1 cellular context compared by ENCODE assay signal in genomic region chr2:88122141-88122884, GRCh38.
TF ChIP-seq lines count a peak whose summit lies in the region.

No MANE protein-coding gene starts in this region.

TF ChIP-seq in HepG2, 621 proteins besides CTCF, POLR2A, EP300 and RAD21 (continued from another document and continues in another):
- TF ChIP-seq ZBED4 (CRISPR knock-in tag; IDR thresholded peaks at IDR 0.05; ENCODE audit: borderline replicate concordance) (peak; percentile 44; the same call in 1 of the 2 replicates), RNF219 (CRISPR knock-in tag; IDR thresholded peaks at IDR 0.05) (no peak), SMAD1 (CRISPR knock-in tag; IDR thresholded peaks at IDR 0.05; ENCODE audit: borderline replicate concordance, low read depth) (peak; percentile 90; the same call in 1 of the 2 replicates), HNRNPK (IDR thresholded peaks at IDR 0.05; ENCODE audit: low read depth, low read length, poor library complexity, severe bottlenecking) (no peak), SP5 (CRISPR knock-in tag; IDR thresholded peaks at IDR 0.05; ENCODE audit: borderline replicate concordance, low read depth) (0 out of 2 replicates have a peak, but pooled peaks have one; percentile 41), ZBTB20 (CRISPR knock-in tag; IDR thresholded peaks at IDR 0.05; ENCODE audit: borderline replicate concordance, low read depth) (peak; percentile 61; the same call in 1 of the 2 replicates), EZH2 (conservative IDR thresholded peaks at IDR 0.05; ENCODE audit: low read depth, low read length) (no peak), HNF1A (IDR thresholded peaks at IDR 0.05; ENCODE audit: low read depth) (no peak), HNF1A (CRISPR knock-in tag; IDR thresholded peaks at IDR 0.05; ENCODE audit: borderline replicate concordance) (no peak), FOXO1 (CRISPR knock-in tag; IDR thresholded peaks at IDR 0.05) (no peak), ZNF784 (CRISPR knock-in tag; IDR thresholded peaks at IDR 0.05; ENCODE audit: borderline replicate concordance) (no peak), ZNF275 (CRISPR knock-in tag; IDR thresholded peaks at IDR 0.05; ENCODE audit: borderline replicate concordance) (0 out of 2 replicates have a peak, but pooled peaks have one; percentile 47), BRF2 (CRISPR knock-in tag; IDR thresholded peaks at IDR 0.05) (0 out of 2 replicates have a peak, but pooled peaks have one; percentile 85), PAF1 (CRISPR knock-in tag; IDR thresholded peaks at IDR 0.05) (peak; percentile 99), TAF15 (IDR thresholded peaks at IDR 0.05; ENCODE audit: low read depth, low read length, poor library complexity, severe bottlenecking) (no peak), MTF1 (CRISPR knock-in tag; IDR thresholded peaks at IDR 0.05) (no peak), NR1H2 (CRISPR knock-in tag; IDR thresholded peaks at IDR 0.05; ENCODE audit: borderline replicate concordance, low read depth) (no peak), REL (CRISPR knock-in tag; conservative IDR thresholded peaks at IDR 0.05) (no peak), TAF1 (CRISPR knock-in tag; IDR thresholded peaks at IDR 0.05) (0 out of 2 replicates have a peak, but pooled peaks have one; percentile 18), PATZ1 (CRISPR knock-in tag; IDR thresholded peaks at IDR 0.05) (0 out of 2 replicates have a peak, but pooled peaks have one; percentile 10), KLF16 (CRISPR knock-in tag; IDR thresholded peaks at IDR 0.05) (0 out of 4 replicates have a peak, but pooled peaks of 1 of the 2 experiments have one; percentile 31), TEAD3 (CRISPR knock-in tag; optimal IDR thresholded peaks at IDR 0.05; ENCODE audit: borderline replicate concordance) (peak; percentile 43), HNF4G (IDR thresholded peaks at IDR 0.05; ENCODE audit: borderline replicate concordance, low read depth, low read length) (no peak), HNF4G (CRISPR knock-in tag; IDR thresholded peaks at IDR 0.05; ENCODE audit: borderline replicate concordance, low read depth) (0 out of 2 replicates have a peak, but pooled peaks have one; percentile 40), AKAP8 (CRISPR knock-in tag; IDR thresholded peaks at IDR 0.05) (peak; percentile 96), MAF1 (CRISPR knock-in tag; IDR thresholded peaks at IDR 0.05; ENCODE audit: borderline replicate concordance) (0 out of 2 replicates have a peak, but pooled peaks have one; percentile 48), HOXA3 (CRISPR knock-in tag; IDR thresholded peaks at IDR 0.05) (peak; percentile 67), HNRNPH1 (optimal IDR thresholded peaks at IDR 0.05; ENCODE audit: low read depth, low read length) (peak; percentile 53), RFXAP (CRISPR knock-in tag; IDR thresholded peaks at IDR 0.05; ENCODE audit: borderline replicate concordance) (0 out of 2 replicates have a peak, but pooled peaks have one; percentile 50), ZFY (CRISPR knock-in tag; IDR thresholded peaks at IDR 0.05) (no peak), SNAPC2 (CRISPR knock-in tag; IDR thresholded peaks at IDR 0.05) (0 out of 2 replicates have a peak, but pooled peaks have one; percentile 53), GATAD1 (CRISPR knock-in tag; IDR thresholded peaks at IDR 0.05) (no peak), HES4 (CRISPR knock-in tag; IDR thresholded peaks at IDR 0.05; ENCODE audit: borderline replicate concordance) (no peak; the same call in none of the 2 replicates), ZNF646 (CRISPR knock-in tag; IDR thresholded peaks at IDR 0.05) (no peak)
